ENCODE assay signal across 21 cellular contexts in genomic region chr20:63525185-63525584, GRCh38. TPM values are rescaled to one million over a fixed set of nuclear protein-coding genes. Genes with fewer than 3 reads are reported as not detected.
DNase-seq lines count a peak whose midpoint lies in the region; ATAC-seq and TF ChIP-seq lines count a peak whose summit lies in the region.
"Had no signal": no experiment of that assay in that cellular context is flagged by ENCODE, and none has a peak within 500 bp of the region (broad histone marks: within the 10 kb centered on the region; RNA-seq: fewer than 3 reads in every experiment).

No MANE protein-coding gene starts in this region.

- H3K36me3 ChIP-seq in SK-N-SH (replicated peaks in 1 of 2; ENCODE audit: control insufficient read depth in 1 of 2, insufficient read depth in 2 of 2, low read length in 1 of 2): peaks cover 13 to 19% of the 10 kb centered on the region in 2 experiments
- peaks cover 0 to 21% (median 12%) of the 10 kb centered on the region in 3 donors for H3K36me3 ChIP-seq in tibial artery

- H3K36me3 Mint-ChIP-seq in IgD-negative memory B cell (peaks cover 2% of the 10 kb centered on the region), type B pancreatic cell (peaks cover 10% of the 10 kb centered on the region)

- H3K4me2 ChIP-seq in SK-N-SH: no peak overlapping the region

- peaks cover 8% of the 10 kb centered on the region for H3K27me3 Mint-ChIP-seq in IgD-negative memory B cell
- no peaks in the 10 kb centered on the region for H3K27me3 Mint-ChIP-seq in type B pancreatic cell

- peaks cover 41% of the 10 kb centered on the region for H3F3A ChIP-seq in SK-N-SH (replicated peaks; ENCODE audit: insufficient read depth)

- no peaks in the 10 kb centered on the region for H3K9me3 ChIP-seq in SK-N-SH
- no peaks in the 10 kb centered on the region for H3K9me3 ChIP-seq in tibial artery
- H3K9me3 ChIP-seq: Peyer's patch had no signal

- DNase-seq in SK-N-SH (no peak), epithelial cell of prostate (ENCODE audit: low read depth, low spot score) (no peak), type B pancreatic cell (ENCODE audit: extremely low spot score, unreplicated experiment) (no peak), NOMO-1 (lab: John Stamatoyannopoulos, UW; ENCODE audit: unreplicated experiment in 2 of 2) (no peak), tibial artery (no peak), H4 (ENCODE audit: low spot score) (no peak)
- DNase-seq: GF-D8, NCI-H1048, NCI-H146, NCI-H2081, NCI-H2227 treated with DMSO at 0.1 percent for 48 hours, NCI-H524, SIG-M5 had no signal

- TF ChIP-seq RAD21 in SK-N-SH (IDR thresholded peaks at IDR 0.05; ENCODE audit: low read length): no peak

- no peak for TF ChIP-seq EP300 in SK-N-SH (IDR thresholded peaks at IDR 0.05; ENCODE audit: borderline replicate concordance in 1 of 2, low read depth in 1 of 2, low read length in 1 of 2)

- H3K9me2 ChIP-seq in SK-N-SH: no peaks in the 10 kb centered on the region

- H3K9me3 Mint-ChIP-seq in IgD-negative memory B cell (peaks cover 0 to 6% (median 0%) of the 10 kb centered on the region in 3 donors), type B pancreatic cell (no peaks in the 10 kb centered on the region)

- POLR2A ChIA-PET in SK-N-SH (lab: Yijun Ruan, JAX): interaction anchor here (1.0 kb wide), 1 partner anchor 11 kb away, joined by 3 read pairs; no protein-coding TSS in a partner anchor

- no peaks in the 10 kb centered on the region for H3K27me3 ChIP-seq in SK-N-SH (ENCODE audit: insufficient read depth)
- no peaks in the 10 kb centered on the region for H3K27me3 ChIP-seq in tibial artery
- H3K27me3 ChIP-seq: BLaER1 treated with 17β-estradiol and CSF1 and Interleukin-3, amounts not matched to agents 10 nM and 100 nM; Peyer's patch had no signal

- ATAC-seq in SK-N-SH treated with all-trans-retinoic acid at 6 μM for 48 hours: no peak
- ATAC-seq: HepG2 had no signal

- peaks cover 42% of the 10 kb centered on the region for H4K20me1 ChIP-seq in SK-N-SH (ENCODE audit: insufficient read depth)

- H3K4me1 Mint-ChIP-seq in IgD-negative memory B cell (peaks cover 8 to 26% (median 21%) of the 10 kb centered on the region in 3 donors), type B pancreatic cell (ENCODE audit: unreplicated experiment) (peaks cover 14% of the 10 kb centered on the region)

- H3K27ac ChIP-seq in SK-N-SH (ENCODE audit: low read depth in 2 of 2, low read length in 1 of 2): no peak overlapping the region
- peak overlapping the region; percentile 41 for H3K27ac ChIP-seq in epithelial cell of prostate
- H3K27ac ChIP-seq in tibial artery: no peak overlapping the region
- H3K27ac ChIP-seq: BLaER1 treated with 17β-estradiol and CSF1 and Interleukin-3, amounts not matched to agents 10 nM and 100 nM; Peyer's patch had no signal

- no peak for TF ChIP-seq CTCF in SK-N-SH (IDR thresholded peaks at IDR 0.05)
- TF ChIP-seq CTCF in type B pancreatic cell (conservative IDR thresholded peaks at IDR 0.05): no peak
- TF ChIP-seq CTCF in tibial artery (IDR thresholded peaks at IDR 0.05): no peak

- H3K9ac ChIP-seq in SK-N-SH: no peak overlapping the region
- H3K9ac ChIP-seq: BLaER1 treated with 17β-estradiol and CSF1 and Interleukin-3, amounts not matched to agents 10 nM and 100 nM had no signal

- no peak overlapping the region for H2AFZ ChIP-seq in SK-N-SH (ENCODE audit: low read depth)

- H3K4me1 ChIP-seq in SK-N-SH (ENCODE audit: control insufficient read depth in 1 of 2, insufficient read depth in 2 of 2, low read depth in 1 of 2, low read length in 1 of 2) (peaks cover 4 to 13% of the 10 kb centered on the region in 2 experiments; a peak in 3 of 4 replicates), tibial artery (peaks cover 0 to 20% (median 18%) of the 10 kb centered on the region in 4 donors)

- CTCF ChIA-PET in SK-N-SH (lab: Yijun Ruan, JAX): interaction anchor here (1.2 to 8.7 kb wide), 2 partner anchors 12 to 29 kb away, joined by 4 to 82 read pairs; partner anchors contain the start of gene PTK6

- H3K79me2 ChIP-seq in SK-N-SH (ENCODE audit: insufficient read depth): peaks cover 22% of the 10 kb centered on the region

- 81% methylated on average over 2 of the region's 3 CpGs for WGBS in SK-N-SH (ENCODE audit: low lambda C conversion rate)

- intact Hi-C loops in tibial artery (cut with DNase I; ENCODE audit: low total_unique reads): no loop called here

- H3K4me3 ChIP-seq in SK-N-SH (ENCODE audit: low read depth in 2 of 2, low read length in 1 of 2) (no peak overlapping the region), tibial artery (no peak overlapping the region)
- H3K4me3 ChIP-seq: BLaER1 treated with 17β-estradiol and CSF1 and Interleukin-3, amounts not matched to agents 10 nM and 100 nM; HAP-1; Peyer's patch had no signal

- H3K4me3 Mint-ChIP-seq in IgD-negative memory B cell (peak overlapping the region in 3 of 4 donors; percentile 12 to 90 (median 65)), type B pancreatic cell (peak overlapping the region; percentile 60)

- H3K27ac Mint-ChIP-seq in IgD-negative memory B cell: peak overlapping the region in 1 of 3 donors; percentile 52
- H3K27ac Mint-ChIP-seq in type B pancreatic cell: peak overlapping the region; percentile 88

TF ChIP-seq in SK-N-SH, 30 proteins besides CTCF, POLR2A, EP300 and RAD21:
- TF ChIP-seq MXI1 (IDR thresholded peaks at IDR 0.05; ENCODE audit: low read depth, low read length) (no peak), FOSL2 (IDR thresholded peaks at IDR 0.05; ENCODE audit: borderline replicate concordance, low read depth) (no peak), RCOR1 (IDR thresholded peaks at IDR 0.05; ENCODE audit: low read length) (no peak), PBX3 (IDR thresholded peaks at IDR 0.05) (0 out of 2 replicates have a peak, but pooled peaks have one; percentile 5)

TF ChIP-seq in SK-N-SH treated with all-trans-retinoic acid at 6 μM for 48 hours, 23 proteins besides CTCF, POLR2A, EP300 and RAD21 (continues in another document):
- TF ChIP-seq ZFP30 (CRISPR knock-in tag; IDR thresholded peaks at IDR 0.05): no peak
- no peak for TF ChIP-seq SNAI2 (CRISPR knock-in tag; IDR thresholded peaks at IDR 0.05)
- no peak for TF ChIP-seq GLIS3 (CRISPR knock-in tag; IDR thresholded peaks at IDR 0.05)
- TF ChIP-seq PATZ1 (CRISPR knock-in tag; IDR thresholded peaks at IDR 0.05; ENCODE audit: borderline replicate concordance): no peak
- TF ChIP-seq ZFP3 (CRISPR knock-in tag; IDR thresholded peaks at IDR 0.05): no peak
- TF ChIP-seq TOX (CRISPR knock-in tag; IDR thresholded peaks at IDR 0.05; ENCODE audit: borderline replicate concordance): no peak
- no peak for TF ChIP-seq ZC3H10 (CRISPR knock-in tag; IDR thresholded peaks at IDR 0.05)
- TF ChIP-seq ESRRG (CRISPR knock-in tag; IDR thresholded peaks at IDR 0.05): no peak

RNA-seq across cellular contexts. Expression of gene PPDPF, which starts 4.6 kb away (rescaled TPM):
- 20.0 and 71.4 TPM in 2 replicates for polyA plus RNA-seq in SK-N-SH (2012; rRNA removed)
- polyA plus RNA-seq in SK-N-SH (2012; cell fraction: cytosol; rRNA removed): 45.7 and 81.9 TPM in 2 replicates
- polyA plus RNA-seq in SK-N-SH (2012; cell fraction: nucleus; rRNA removed): 48.9 and 78.6 TPM in 2 replicates
- 198 TPM for polyA plus RNA-seq in IgD-negative memory B cell
- 280 and 422 TPM in 2 replicates for total RNA-seq in type B pancreatic cell (ENCODE audit: low replicate concordance)
- total RNA-seq in H4 (2014; rRNA removed; shearing (Covaris generic)): 93.2 and 126 TPM in 2 replicates

RNA-seq across cellular contexts. Expression of gene PTK6, which starts 12.0 kb away (rescaled TPM):
- polyA plus RNA-seq in SK-N-SH (2012; rRNA removed) (0.07 and 0.13 TPM in 2 replicates), IgD-negative memory B cell (1.3 TPM)
- polyA plus RNA-seq in SK-N-SH (2012; cell fraction: cytosol; rRNA removed): 0.06 and 0.16 TPM in 2 replicates
- 0.26 and 0.27 TPM in 2 replicates for polyA plus RNA-seq in SK-N-SH (2012; cell fraction: nucleus; rRNA removed)
- 0.12 and 0.21 TPM in 2 replicates for total RNA-seq in type B pancreatic cell (ENCODE audit: low replicate concordance)
- not detected in 2 replicates for total RNA-seq in H4 (2014; rRNA removed; shearing (Covaris generic))
- total RNA-seq: Daoy, HepG2 had no signal

RNA-seq across cellular contexts. Expression of gene SRMS, which starts 22.4 kb away (rescaled TPM):
- polyA plus RNA-seq in SK-N-SH (2012; rRNA removed) (not detected in 2 replicates), IgD-negative memory B cell (0.43 TPM)
- polyA plus RNA-seq in SK-N-SH (2012; cell fraction: cytosol; rRNA removed): not detected in 2 replicates
- 0.05 TPM in 1 of 2 replicates, not detected in the other for polyA plus RNA-seq in SK-N-SH (2012; cell fraction: nucleus; rRNA removed)
- total RNA-seq in type B pancreatic cell (ENCODE audit: low replicate concordance): not detected in 2 replicates
- not detected in 2 replicates for total RNA-seq in H4 (2014; rRNA removed; shearing (Covaris generic))
- total RNA-seq: A172, Daoy, HepG2, Peyer's patch had no signal
- polyA plus RNA-seq: HepG2 had no signal

RNA-seq across cellular contexts. Expression of gene EEF1A2, which starts 26.3 kb away (rescaled TPM):
- 9.2 and 16.5 TPM in 2 replicates for polyA plus RNA-seq in SK-N-SH (2012; rRNA removed)
- 14.3 and 20.1 TPM in 2 replicates for polyA plus RNA-seq in SK-N-SH (2012; cell fraction: cytosol; rRNA removed)
- 21.6 and 29.5 TPM in 2 replicates for polyA plus RNA-seq in SK-N-SH (2012; cell fraction: nucleus; rRNA removed)
- polyA plus RNA-seq in IgD-negative memory B cell: not detected
- total RNA-seq in type B pancreatic cell (ENCODE audit: low replicate concordance): 20.5 and 30.2 TPM in 2 replicates
- 181 and 233 TPM in 2 replicates for total RNA-seq in H4 (2014; rRNA removed; shearing (Covaris generic))

RNA-seq across cellular contexts. Expression of gene FNDC11, which starts 28.8 kb away (rescaled TPM):
- 4.5 and 5.5 TPM in 2 replicates for polyA plus RNA-seq in SK-N-SH (2012; rRNA removed)
- 2.0 and 3.3 TPM in 2 replicates for polyA plus RNA-seq in SK-N-SH (2012; cell fraction: cytosol; rRNA removed)
- polyA plus RNA-seq in SK-N-SH (2012; cell fraction: nucleus; rRNA removed): 13.7 and 16.2 TPM in 2 replicates
- polyA plus RNA-seq in IgD-negative memory B cell: 2.5 TPM
- 0.52 and 1.4 TPM in 2 replicates for total RNA-seq in type B pancreatic cell (ENCODE audit: low replicate concordance)
- total RNA-seq in H4 (2014; rRNA removed; shearing (Covaris generic)): not detected in 2 replicates
- total RNA-seq: Daoy, HepG2 had no signal
